32 cellular contexts compared by ENCODE assay signal in the genomic region with DNA sequence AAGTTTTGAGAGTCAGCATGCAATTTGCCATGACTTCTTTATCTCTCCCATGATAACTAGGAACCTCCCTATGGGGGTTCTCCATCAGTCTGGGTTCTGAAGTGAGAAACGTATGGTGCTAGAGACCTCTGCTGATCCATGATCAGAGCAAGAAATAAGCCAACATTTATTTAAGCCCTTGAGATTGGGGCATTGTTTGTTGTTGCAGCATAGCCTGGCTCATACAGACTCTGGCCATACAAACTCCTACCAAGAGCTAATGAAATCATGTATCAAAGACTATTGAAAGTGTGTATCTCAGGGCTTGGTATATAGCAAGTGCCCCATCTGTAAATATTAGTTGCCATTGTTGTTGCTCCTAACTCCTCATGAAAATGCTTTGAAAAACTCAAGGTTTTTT.
"Had no signal": no experiment of that assay in that cellular context is flagged by ENCODE, and none has a peak within 500 bp of the region (broad histone marks: within the 10 kb centered on the region; RNA-seq: fewer than 3 reads in every experiment).

No MANE protein-coding gene starts in this region.

- ATAC-seq: activated naive CD4-positive, alpha-beta T cell treated with anti-CD3 and anti-CD28 coated beads, Interleukin-2, amount 50 U/mL, for 72 hours; activated naive CD8-positive, alpha-beta T cell treated with anti-CD3 and anti-CD28 coated beads, Interleukin-2, amount 50 U/mL, for 24 hours; activated T-cell treated with anti-CD3 and anti-CD28 coated beads, Interleukin-2, amount 50 U/mL, for 4 hours; activated T-cell treated with anti-CD3 and anti-CD28 coated beads, Interleukin-2, amount 50 U/mL, for 72 hours; activated T-helper 17 cell treated with anti-CD3 and anti-CD28 coated beads, Interleukin-2, amount 50 U/mL, for 72 hours; body of pancreas had no signal

- FAIRE-seq: astrocyte had no signal

- H3K4me1 ChIP-seq: adrenal gland, ascending aorta, body of pancreas, breast epithelium had no signal

- H3K4me3 ChIP-seq: adrenal gland, ascending aorta, body of pancreas, breast epithelium, cardiac muscle cell had no signal

- DNase-seq: activated effector memory CD4-positive, alpha-beta T cell treated with anti-CD3 and anti-CD28 coated beads, Interleukin-2, amount 50 U/mL, for 16 hours; activated effector memory CD4-positive, alpha-beta T cell treated with Interleukin-2 at 50 U/mL for 16 hours; activated gamma-delta T cell; activated gamma-delta T cell treated with Interleukin-2 at 50 U/mL for 16 hours; activated naive CD4-positive, alpha-beta T cell; activated naive CD4-positive, alpha-beta T cell treated with anti-CD3 and anti-CD28 coated beads for 36 hours; activated naive CD4-positive, alpha-beta T cell treated with anti-CD3 and anti-CD28 coated beads, Interleukin-2, amount 10 ng/mL, durations not matched to agents 7 days and 5 days; activated naive CD4-positive, alpha-beta T cell treated with anti-CD3 and anti-CD28 coated beads, Interleukin-2, amount 50 U/mL, for 16 hours; activated naive CD4-positive, alpha-beta T cell treated with Interleukin-2 at 50 U/mL for 16 hours; activated naive CD8-positive, alpha-beta T cell treated with anti-CD3 and anti-CD28 coated beads for 36 hours; activated naive CD8-positive, alpha-beta T cell treated with anti-CD3 and anti-CD28 coated beads, Interleukin-2, amount 10 ng/mL, durations not matched to agents 7 days and 5 days; activated naive CD8-positive, alpha-beta T cell treated with anti-CD3 and anti-CD28 coated beads, Interleukin-2, amount 50 U/mL, for 24 hours; activated T-cell treated with anti-CD3 and anti-CD28 coated beads, Interleukin-2, amount 50 U/mL, for 24 hours; activated T-cell treated with anti-CD3 and anti-CD28 coated beads, Interleukin-2, amount 50 U/mL, for 4 hours; activated T-cell treated with anti-CD3 and anti-CD28 coated beads, Interleukin-2, amount 50 U/mL, for 48 hours; activated T-cell treated with anti-CD3 and anti-CD28 coated beads, Interleukin-2, amount 50 U/mL, for 72 hours; adrenal gland; amniotic stem cell; amygdala; anterior cingulate cortex; aorta; body of pancreas; brain microvascular endothelial cell; caudate nucleus; central memory CD4-positive, alpha-beta T cell; cerebellar nuclear complex had no signal

- H3K27ac ChIP-seq: adrenal gland, ascending aorta, body of pancreas, brain microvascular endothelial cell, breast epithelium, cardiac muscle cell had no signal

- H3K27me3 ChIP-seq: adrenal gland, ascending aorta, body of pancreas, brain microvascular endothelial cell, breast epithelium, cardiac muscle cell had no signal

- H3K36me3 ChIP-seq: adrenal gland, ascending aorta, brain microvascular endothelial cell, breast epithelium, cardiac muscle cell had no signal

- H3K9me3 ChIP-seq: adrenal gland, ascending aorta, body of pancreas had no signal
